Comparison of ENCODE assay signal across 10 cellular contexts in genomic region chr10:91932737-91933136, GRCh38.
"Had no signal": no experiment of that assay in that cellular context is flagged by ENCODE, and none has a peak within 500 bp of the region (broad histone marks: within the 10 kb centered on the region; RNA-seq: fewer than 3 reads in every experiment).

No MANE protein-coding gene starts in this region.

- H3K4me3 ChIP-seq: left ventricle myocardium inferior had no signal

- H3K9me3 Mint-ChIP-seq: activated CD4-positive, alpha-beta memory T cell treated with anti-CD3 and anti-CD28 coated beads, Interleukin-2, amount 10 ng/mL, durations not matched to agents 7 days and 5 days; activated naive CD4-positive, alpha-beta T cell treated with anti-CD3 and anti-CD28 coated beads for 36 hours; activated T-helper 1 cell treated with anti-CD3 and anti-CD28 coated beads, Interleukin-12 subunit alpha, Interleukin-12 subunit beta, Interleukin-2, Interleukin-4 antibody, amounts not matched to agents 30 ng/mL and 10 ng/mL and 1 ng/mL, durations not matched to agents 14 hours and 24 hours and 36 hours had no signal

- H3K4me3 Mint-ChIP-seq: activated CD4-positive, alpha-beta memory T cell treated with anti-CD3 and anti-CD28 coated beads, Interleukin-2, amount 10 ng/mL, durations not matched to agents 7 days and 5 days; activated CD4-positive, alpha-beta T cell treated with anti-CD3 and anti-CD28 coated beads for 36 hours; activated naive CD4-positive, alpha-beta T cell treated with anti-CD3 and anti-CD28 coated beads for 36 hours; activated T-helper 1 cell treated with anti-CD3 and anti-CD28 coated beads, Interleukin-12 subunit alpha, Interleukin-12 subunit beta, Interleukin-2, Interleukin-4 antibody, amounts not matched to agents 30 ng/mL and 10 ng/mL and 1 ng/mL, durations not matched to agents 14 hours and 24 hours and 36 hours; type B pancreatic cell had no signal

- H3K27ac ChIP-seq: left ventricle myocardium inferior, parathyroid adenoma had no signal

- H3K9ac ChIP-seq: parathyroid adenoma had no signal

- H2AFZ ChIP-seq: parathyroid adenoma had no signal

- DNase-seq: activated CD4-positive, alpha-beta memory T cell treated with anti-CD3 and anti-CD28 coated beads, Interleukin-2, amount 10 ng/mL, durations not matched to agents 7 days and 5 days; activated CD4-positive, alpha-beta T cell treated with anti-CD3 and anti-CD28 coated beads for 36 hours; activated CD8-positive, alpha-beta memory T cell treated with anti-CD3 and anti-CD28 coated beads, Interleukin-2, amount 50 U/mL, for 4 hours; activated naive CD4-positive, alpha-beta T cell treated with anti-CD3 and anti-CD28 coated beads for 36 hours; left ventricle myocardium inferior; stimulated activated CD4-positive, alpha-beta T cell treated with anti-CD3 and anti-CD28 coated beads, Interleukin-4, amount 100 ng/mL, for 4 hours; T1000 had no signal

- H3K27ac Mint-ChIP-seq: activated CD4-positive, alpha-beta memory T cell treated with anti-CD3 and anti-CD28 coated beads, Interleukin-2, amount 10 ng/mL, durations not matched to agents 7 days and 5 days; activated CD4-positive, alpha-beta T cell treated with anti-CD3 and anti-CD28 coated beads for 36 hours; activated naive CD4-positive, alpha-beta T cell treated with anti-CD3 and anti-CD28 coated beads for 36 hours; activated T-helper 1 cell treated with anti-CD3 and anti-CD28 coated beads, Interleukin-12 subunit alpha, Interleukin-12 subunit beta, Interleukin-2, Interleukin-4 antibody, amounts not matched to agents 30 ng/mL and 10 ng/mL and 1 ng/mL, durations not matched to agents 14 hours and 24 hours and 36 hours; type B pancreatic cell had no signal

- H3K9me3 ChIP-seq: left ventricle myocardium inferior had no signal

- H3K27me3 Mint-ChIP-seq: activated CD4-positive, alpha-beta memory T cell treated with anti-CD3 and anti-CD28 coated beads, Interleukin-2, amount 10 ng/mL, durations not matched to agents 7 days and 5 days; activated CD4-positive, alpha-beta T cell treated with anti-CD3 and anti-CD28 coated beads for 36 hours; type B pancreatic cell had no signal

- ATAC-seq: activated CD4-positive, alpha-beta T cell treated with anti-CD3 and anti-CD28 coated beads for 36 hours had no signal
